20 cellular contexts compared by ENCODE assay signal in genomic region chr10:35268323-35268722, GRCh38.
A peak's percentile ranks its signal among the peaks of the same experiment; 100 is the strongest.
DNase-seq lines count a peak whose midpoint lies in the region; ATAC-seq and TF ChIP-seq lines count a peak whose summit lies in the region.
"Had no signal": no experiment of that assay in that cellular context is flagged by ENCODE, and none has a peak within 500 bp of the region (broad histone marks: within the 10 kb centered on the region; RNA-seq: fewer than 3 reads in every experiment).

No MANE protein-coding gene starts in this region.

- H3K36me3 ChIP-seq in mesenchymal stem cell (ENCODE audit: control insufficient read depth in 1 of 2, insufficient read depth in 2 of 2, low read depth in 1 of 2, low read length in 2 of 2), result no peaks in the 10 kb centered on the region
- H3K36me3 ChIP-seq in vagina, result no peaks in the 10 kb centered on the region

- peak overlapping the region; percentile 7 for H2AK5ac ChIP-seq in mesenchymal stem cell (ENCODE audit: low read length, severe bottlenecking)

- peaks cover under 1% of the 10 kb centered on the region for H3K27me3 Mint-ChIP-seq in activated naive CD8-positive, alpha-beta T cell treated with anti-CD3 and anti-CD28 coated beads, Interleukin-2, amount 50 U/mL, for 24 hours
- no peaks in the 10 kb centered on the region for H3K27me3 Mint-ChIP-seq in activated naive CD8-positive, alpha-beta T cell treated with anti-CD3 and anti-CD28 coated beads for 36 hours

- peak overlapping the region; percentile 26 for H2BK15ac ChIP-seq in mesenchymal stem cell (ENCODE audit: low read depth, poor library complexity, severe bottlenecking)

- H3K4me1 ChIP-seq in mesenchymal stem cell (ENCODE audit: control insufficient read depth, insufficient read depth, low read depth, low read length), result peaks cover 26% of the 10 kb centered on the region
- peaks cover 10% of the 10 kb centered on the region for H3K4me1 ChIP-seq in vagina

- H4K91ac ChIP-seq in mesenchymal stem cell (ENCODE audit: low read length), result peak overlapping the region; percentile 54

- H3K4me2 ChIP-seq in mesenchymal stem cell (ENCODE audit: low read length, poor library complexity, severe bottlenecking), result no peak overlapping the region

- peak overlapping the region in 1 of 2 experiments; percentile 9 for H3K14ac ChIP-seq in mesenchymal stem cell (ENCODE audit: low read length in 2 of 2)

- H3K4me3 ChIP-seq in mesenchymal stem cell (ENCODE audit: insufficient read depth in 1 of 2, low read depth in 1 of 2, low read length in 2 of 2), result no peak overlapping the region
- no peak overlapping the region for H3K4me3 ChIP-seq in vagina
- H3K4me3 ChIP-seq: GM12878 had no signal

- H2BK120ac ChIP-seq in mesenchymal stem cell (ENCODE audit: low read depth, low read length), result peak overlapping the region; percentile 15

- H3K36me3 Mint-ChIP-seq in activated naive CD8-positive, alpha-beta T cell treated with anti-CD3 and anti-CD28 coated beads, Interleukin-2, amount 50 U/mL, for 24 hours (ENCODE audit: low read depth), result no peaks in the 10 kb centered on the region
- no peaks in the 10 kb centered on the region for H3K36me3 Mint-ChIP-seq in activated naive CD8-positive, alpha-beta T cell treated with anti-CD3 and anti-CD28 coated beads for 36 hours

- peak overlapping the region; percentile 82 for H3K9ac ChIP-seq in mesenchymal stem cell (ENCODE audit: low read length)

- intact Hi-C loops in vagina (cut with DNase I), result no loop called here

- DNase-seq in activated naive CD8-positive, alpha-beta T cell treated with anti-CD3 and anti-CD28 coated beads, Interleukin-2, amount 50 U/mL, for 24 hours, result no peak
- no peak for DNase-seq in activated naive CD8-positive, alpha-beta T cell treated with anti-CD3 and anti-CD28 coated beads for 36 hours
- DNase-seq in mesenchymal stem cell (no peak), vagina (ENCODE audit: extremely low spot score in 2 of 2) (no peak), SIG-M5 treated with dmso at 0.1 percent for 504 hours (lab: John Stamatoyannopoulos, UW; ENCODE audit: unreplicated experiment) (no peak), NCI-H774 (lab: John Stamatoyannopoulos, UW) (no peak)
- DNase-seq: CD4-positive, alpha-beta T cell; EL; GOT3; KBM-7; NCI-H1105 treated with DMSO at 0.1 percent for 48 hours; NCI-H1694; NCI-H2081 treated with DMSO at 0.1 percent for 48 hours; NK-92 treated with Interleukin-12 subunit alpha and Interleukin-12 subunit beta, amount 100 ng/mL, for 24 hours had no signal

- ATAC-seq in activated naive CD8-positive, alpha-beta T cell treated with anti-CD3 and anti-CD28 coated beads, Interleukin-2, amount 50 U/mL, for 24 hours, result peak; percentile 23
- no peak for ATAC-seq in HG02840 (IDR thresholded peaks at IDR 0.05; ENCODE audit: low FRiP score, unreplicated experiment)
- ATAC-seq: GM12878, HCT116 had no signal

- H3K27ac ChIP-seq in VCaP (peak overlapping the region; percentile 63), mesenchymal stem cell (ENCODE audit: low read length, poor library complexity, severe bottlenecking) (no peak overlapping the region), vagina (peak overlapping the region; percentile 57)
- H3K27ac ChIP-seq: 22Rv1 had no signal

- TF ChIP-seq CTCF in VCaP (conservative IDR thresholded peaks at IDR 0.05) (no peak), vagina (IDR thresholded peaks at IDR 0.05) (no peak)

- H3K27ac Mint-ChIP-seq in activated naive CD8-positive, alpha-beta T cell treated with anti-CD3 and anti-CD28 coated beads, Interleukin-2, amount 50 U/mL, for 24 hours, result no peak overlapping the region
- H3K27ac Mint-ChIP-seq in activated naive CD8-positive, alpha-beta T cell treated with anti-CD3 and anti-CD28 coated beads for 36 hours, result no peak overlapping the region
- H3K27ac Mint-ChIP-seq: B cell; CD4-positive, alpha-beta T cell had no signal

- H3K27me3 ChIP-seq in mesenchymal stem cell (ENCODE audit: control insufficient read depth in 1 of 2, insufficient read depth in 1 of 2, low read length in 2 of 2) (no peaks in the 10 kb centered on the region), vagina (no peaks in the 10 kb centered on the region)

- peak overlapping the region; percentile 30 to 35 for H3K4ac ChIP-seq in mesenchymal stem cell (ENCODE audit: low read depth in 1 of 2, low read length in 2 of 2)

- H3K23ac ChIP-seq in mesenchymal stem cell (ENCODE audit: low read length in 2 of 2), result peak overlapping the region in 1 of 2 experiments; percentile 3

- H2BK12ac ChIP-seq in mesenchymal stem cell (ENCODE audit: low read length in 2 of 2), result peak overlapping the region; percentile 72 to 86

- peaks cover 24% of the 10 kb centered on the region for H3K4me1 Mint-ChIP-seq in activated naive CD8-positive, alpha-beta T cell treated with anti-CD3 and anti-CD28 coated beads, Interleukin-2, amount 50 U/mL, for 24 hours
- peaks cover 11% of the 10 kb centered on the region for H3K4me1 Mint-ChIP-seq in activated naive CD8-positive, alpha-beta T cell treated with anti-CD3 and anti-CD28 coated beads for 36 hours

- H3K4me3 Mint-ChIP-seq in activated naive CD8-positive, alpha-beta T cell treated with anti-CD3 and anti-CD28 coated beads, Interleukin-2, amount 50 U/mL, for 24 hours, result no peak overlapping the region
- H3K4me3 Mint-ChIP-seq in activated naive CD8-positive, alpha-beta T cell treated with anti-CD3 and anti-CD28 coated beads for 36 hours, result no peak overlapping the region
- H3K4me3 Mint-ChIP-seq: B cell; CD4-positive, alpha-beta T cell had no signal

- H3K9me3 ChIP-seq in mesenchymal stem cell (ENCODE audit: control insufficient read depth, low read length) (no peaks in the 10 kb centered on the region), vagina (no peaks in the 10 kb centered on the region)

- WGBS in mesenchymal stem cell, result 89% methylated on average over 3 of the region's 3 CpGs

- H3K79me1 ChIP-seq in mesenchymal stem cell (replicated peaks; ENCODE audit: low read length, poor library complexity, severe bottlenecking), result no peaks in the 10 kb centered on the region

- peak overlapping the region; percentile 4 to 51 for H3K18ac ChIP-seq in mesenchymal stem cell (ENCODE audit: low read depth in 1 of 2, low read length in 2 of 2)

- H2AFZ ChIP-seq in mesenchymal stem cell (ENCODE audit: low read depth, low read length), result no peak overlapping the region

- TF ChIP-seq POLR2A in vagina (IDR thresholded peaks at IDR 0.05), result no peak

- no peak overlapping the region for H2BK5ac ChIP-seq in mesenchymal stem cell (ENCODE audit: low read depth, low read length, poor library complexity, severe bottlenecking)

- peaks cover 7% of the 10 kb centered on the region for H3K9me3 Mint-ChIP-seq in activated naive CD8-positive, alpha-beta T cell treated with anti-CD3 and anti-CD28 coated beads, Interleukin-2, amount 50 U/mL, for 24 hours
- peaks cover 2% of the 10 kb centered on the region for H3K9me3 Mint-ChIP-seq in activated naive CD8-positive, alpha-beta T cell treated with anti-CD3 and anti-CD28 coated beads for 36 hours
- H3K9me3 Mint-ChIP-seq: CD4-positive, alpha-beta T cell had no signal

- peak overlapping the region; percentile 45 for H4K8ac ChIP-seq in mesenchymal stem cell (ENCODE audit: low read length)
